ENCODE assay signal across 9 cellular contexts in genomic region chr11:106449756-106450155, GRCh38.
"Had no signal": no experiment of that assay in that cellular context is flagged by ENCODE, and none has a peak within 500 bp of the region (broad histone marks: within the 10 kb centered on the region; RNA-seq: fewer than 3 reads in every experiment).

No MANE protein-coding gene starts in this region.

- H3K4me2 ChIP-seq: GM23338 had no signal

- H3K4me3 ChIP-seq: GM23338, K562 had no signal

- H3K9me3 Mint-ChIP-seq: GM23338 had no signal

- ATAC-seq: GM23338, K562 had no signal

- H3K27ac Mint-ChIP-seq: GM23338, H9 had no signal

- H3K4me3 Mint-ChIP-seq: GM23338, H9 had no signal

- H2AFZ ChIP-seq: GM23338 had no signal

- FAIRE-seq: H1, H54, HTR-8/SVneo, K562 had no signal

- DNase-seq: H9, HCEC 1CT, IMR-90, KG1 had no signal
